ENCODE assay signal across 8 cellular contexts in the genomic region with DNA sequence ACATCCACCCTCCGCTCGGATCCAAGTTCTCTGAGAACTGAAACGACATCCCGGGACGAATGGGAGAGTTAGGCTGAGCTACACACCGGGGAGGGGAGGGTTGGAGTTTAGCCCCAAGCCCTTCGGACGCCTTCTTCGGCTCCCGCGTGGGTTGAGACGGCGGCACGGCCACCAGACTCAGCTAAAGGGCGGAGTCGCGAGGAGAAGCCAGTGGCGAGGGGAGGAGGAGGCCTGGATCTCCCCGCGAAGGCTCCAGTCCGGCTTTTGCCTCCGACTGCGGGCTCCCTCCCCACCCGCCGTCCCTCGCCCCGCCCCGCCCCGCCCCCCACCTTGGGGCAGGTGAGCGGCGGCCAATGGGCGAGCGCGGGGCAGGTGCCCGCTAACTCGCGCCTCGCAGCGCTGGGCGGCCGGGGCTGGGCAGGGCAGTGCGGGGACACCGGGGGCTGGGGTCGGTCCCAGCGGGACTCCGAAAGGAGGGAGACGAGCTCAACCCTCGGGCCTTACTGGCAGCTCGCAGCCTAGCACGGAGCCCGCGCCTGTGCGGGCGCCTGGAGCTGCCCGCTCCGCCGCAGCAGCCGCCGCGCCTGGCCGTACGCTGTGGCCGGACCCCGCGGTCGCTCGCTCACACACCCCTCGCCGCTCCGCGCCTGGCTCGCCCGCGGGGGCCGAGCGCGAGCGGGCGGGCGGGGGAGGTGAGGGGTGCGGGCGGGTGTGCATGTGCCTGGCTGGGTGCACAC. TPM values are rescaled to one million over a fixed set of nuclear protein-coding genes. Genes with fewer than 3 reads are reported as not detected.
A peak's percentile ranks its signal among the peaks of the same experiment; 100 is the strongest.
DNase-seq lines count a peak whose midpoint lies in the region; ATAC-seq lines count a peak whose summit lies in the region.

A gene (plus strand): TSS at position 382 of the 737 bp plus-strand sequence. CDS start 334 bp downstream, at position 716.

- H3K27ac ChIP-seq in iPS-18a (ENCODE audit: low read length) (no peak within 1 kb of the TSS), skeletal muscle tissue (ENCODE audit: low read depth, low read length) (no peak within 1 kb of the TSS)

- H3K4me1 ChIP-seq in iPS-18a (ENCODE audit: control insufficient read depth, low read depth, low read length) (peaks cover 35% of the 10 kb centered on the region), skeletal muscle tissue (ENCODE audit: control insufficient read depth in 3 of 3, insufficient read depth in 3 of 3, low read length in 3 of 3) (peaks cover 43 to 48% (median 43%) of the 10 kb centered on the region in 3 donors)

- peak within 1 kb of the TSS; percentile 59 for H3K4me3 ChIP-seq in iPS-18a (ENCODE audit: low read length)
- peak within 1 kb of the TSS; percentile 43 to 63 (median 60) for H3K4me3 ChIP-seq in skeletal muscle tissue (ENCODE audit: low read length in 3 of 3)

- no peaks in the 10 kb centered on the region for H3K9me3 Mint-ChIP-seq in activated naive CD4-positive, alpha-beta T cell treated with anti-CD3 and anti-CD28 coated beads, Interleukin-2, amount 50 U/mL, for 72 hours

- H3K27ac Mint-ChIP-seq in activated naive CD4-positive, alpha-beta T cell treated with anti-CD3 and anti-CD28 coated beads, Interleukin-2, amount 50 U/mL, for 72 hours = no peak within 1 kb of the TSS

- no peaks in the 10 kb centered on the region for H3K36me3 ChIP-seq in iPS-18a (ENCODE audit: control insufficient read depth, low read depth, low read length)
- H3K36me3 ChIP-seq in skeletal muscle tissue (ENCODE audit: control insufficient read depth in 3 of 3, insufficient read depth in 3 of 3, low read length in 3 of 3) = no peaks in the 10 kb centered on the region

- no peak within 1 kb of the TSS for H3K9ac ChIP-seq in iPS-18a (ENCODE audit: low read length)
- H3K9ac ChIP-seq in skeletal muscle tissue (ENCODE audit: low read depth in 1 of 3, low read length in 3 of 3) = peak within 1 kb of the TSS in 2 of 3 donors; percentile 33 to 56

- H3K9me3 ChIP-seq in iPS-18a (ENCODE audit: control insufficient read depth, low read depth, low read length) (no peaks in the 10 kb centered on the region), skeletal muscle tissue (ENCODE audit: control insufficient read depth in 3 of 3, low read length in 3 of 3) (no peaks in the 10 kb centered on the region)

- peaks cover 0 to 6% of the 10 kb centered on the region in 2 donors for H3K36me3 Mint-ChIP-seq in activated naive CD4-positive, alpha-beta T cell treated with anti-CD3 and anti-CD28 coated beads, Interleukin-2, amount 50 U/mL, for 72 hours

- peak; percentile 55 for DNase-seq in stimulated activated CD4-positive, alpha-beta T cell treated with anti-CD3 and anti-CD28 coated beads, Interleukin-12 subunit alpha, Interleukin-12 subunit beta, amount 100 ng/mL, for 4 hours
- DNase-seq in stimulated activated CD4-positive, alpha-beta T cell treated with anti-CD3 and anti-CD28 coated beads, Interleukin-2, amount 100 ng/mL, for 48 hours = no peak
- DNase-seq in NCI-H526 treated with DMSO at 0.1 percent for 48 hours (lab: John Stamatoyannopoulos, UW) = peak; percentile 40
- DNase-seq in activated naive CD4-positive, alpha-beta T cell treated with anti-CD3 and anti-CD28 coated beads, Interleukin-2, amount 50 U/mL, for 72 hours (ENCODE audit: low spot score in 2 of 2) = peak; percentile 52 to 55
- no peak for DNase-seq in effector CD8-positive, alpha-beta T cell (lab: John Stamatoyannopoulos, UW)

- H3K27me3 ChIP-seq in iPS-18a (ENCODE audit: control insufficient read depth, insufficient read depth, low read length) (peaks cover 97% of the 10 kb centered on the region), skeletal muscle tissue (ENCODE audit: control insufficient read depth in 3 of 3, insufficient read depth in 3 of 3, low read length in 3 of 3) (peaks cover 89 to 91% (median 91%) of the 10 kb centered on the region in 3 donors)

- ATAC-seq in HG03196 (IDR thresholded peaks at IDR 0.05; ENCODE audit: unreplicated experiment) = peak; percentile 41
- ATAC-seq in activated naive CD4-positive, alpha-beta T cell treated with anti-CD3 and anti-CD28 coated beads, Interleukin-2, amount 50 U/mL, for 72 hours = peak; percentile 28 to 69

RNA-seq across cellular contexts. Expression of the gene that starts here (rescaled TPM):
- total RNA-seq in activated naive CD4-positive, alpha-beta T cell treated with anti-CD3 and anti-CD28 coated beads, Interleukin-2, amount 50 U/mL, for 72 hours = not detected
- total RNA-seq in skeletal muscle tissue = not detected

Comparison
In these comparisons a context has a peak if more than half of its experiments do, and no peak if none do; other contexts are left out.
1. DNase-seq: peak in stimulated activated CD4-positive, alpha-beta T cell treated with anti-CD3 and anti-CD28 coated beads, Interleukin-12 subunit alpha, Interleukin-12 subunit beta, amount 100 ng/mL, for 4 hours (single experiment) and NCI-H526 treated with DMSO at 0.1 percent for 48 hours (single experiment); none in stimulated activated CD4-positive, alpha-beta T cell treated with anti-CD3 and anti-CD28 coated beads, Interleukin-2, amount 100 ng/mL, for 48 hours (0 of 2) and effector CD8-positive, alpha-beta T cell (single experiment).
2. Peak in DNase-seq and ATAC-seq in activated naive CD4-positive, alpha-beta T cell treated with anti-CD3 and anti-CD28 coated beads, Interleukin-2, amount 50 U/mL, for 72 hours; RNA of the gene not detected or under 1 TPM.